ENCODE assay signal across 25 cellular contexts in genomic region chr1:30415171-30415940, GRCh38.
DNase-seq lines count a peak whose midpoint lies in the region; ATAC-seq, FAIRE-seq and TF ChIP-seq lines count a peak whose summit lies in the region.
"Had no signal": no experiment of that assay in that cellular context is flagged by ENCODE, and none has a peak within 500 bp of the region (broad histone marks: within the 10 kb centered on the region; RNA-seq: fewer than 3 reads in every experiment).

No MANE protein-coding gene starts in this region.

- TF ChIP-seq EP300 in HepG2 (IDR thresholded peaks at IDR 0.05; ENCODE audit: low read depth in 2 of 2, low read length in 2 of 2) (no peak), HepG2 (CRISPR knock-in tag; IDR thresholded peaks at IDR 0.05; ENCODE audit: borderline replicate concordance) (no peak)

- H3K4me3 ChIP-seq in HepG2 (replicated peaks in 1 of 3; ENCODE audit: insufficient read depth in 1 of 3, low read depth in 2 of 3, low read length in 3 of 3) (no peak overlapping the region), right lobe of liver (no peak overlapping the region), vagina (no peak overlapping the region), hepatocyte (no peak overlapping the region)
- H3K4me3 ChIP-seq: upper lobe of left lung had no signal

- FAIRE-seq in HepG2 (lab: Jason Lieb, UNC) = no peak
- FAIRE-seq: D721Med, frontal cortex, islet of Langerhans had no signal

- TF ChIP-seq CTCF in HepG2 (CRISPR knock-in tag; IDR thresholded peaks at IDR 0.05) (no peak), right lobe of liver (IDR thresholded peaks at IDR 0.05) (no peak), vagina (IDR thresholded peaks at IDR 0.05) (no peak), hepatocyte (IDR thresholded peaks at IDR 0.05; ENCODE audit: poor library complexity) (no peak)

- no peaks in the 10 kb centered on the region for H3K4me1 Mint-ChIP-seq in activated T-helper 2 cell treated with anti-CD3 and anti-CD28 coated beads, Interferon-gamma antibody, Interleukin-2, Interleukin-4, amounts not matched to agents 10 μg/mL and 5 μg/mL and 100 μg/mL, durations not matched to agents 14 hours and 24 hours and 36 hours (ENCODE audit: low read depth)

- H3K36me3 Mint-ChIP-seq in activated T-helper 2 cell treated with anti-CD3 and anti-CD28 coated beads, Interferon-gamma antibody, Interleukin-2, Interleukin-4, amounts not matched to agents 10 μg/mL and 5 μg/mL and 100 μg/mL, durations not matched to agents 14 hours and 24 hours and 36 hours (ENCODE audit: low read depth) = no peaks in the 10 kb centered on the region

- BruUV-seq in HepG2 (replicated peaks; lab: Mats Ljungman, UMichigan) = no TSS peak

- no peak for TF ChIP-seq RAD21 in HepG2 (CRISPR knock-in tag; IDR thresholded peaks at IDR 0.05)

- H3K27ac Mint-ChIP-seq in activated T-helper 2 cell treated with anti-CD3 and anti-CD28 coated beads, Interferon-gamma antibody, Interleukin-2, Interleukin-4, amounts not matched to agents 10 μg/mL and 5 μg/mL and 100 μg/mL, durations not matched to agents 14 hours and 24 hours and 36 hours = no peak overlapping the region

- H3K27ac ChIP-seq in HepG2 (ENCODE audit: extremely low read length, insufficient read depth, low read length) (no peak overlapping the region), right lobe of liver (no peak overlapping the region), vagina (no peak overlapping the region), hepatocyte (no peak overlapping the region)
- H3K27ac ChIP-seq: C4-2B, HL-60, upper lobe of left lung had no signal

- H3K9me2 ChIP-seq in hepatocyte (replicated peaks; ENCODE audit: insufficient read depth) = no peaks in the 10 kb centered on the region

- no peak overlapping the region for H3K4me2 ChIP-seq in HepG2 (ENCODE audit: low read depth, low read length)
- no peak overlapping the region for H3K4me2 ChIP-seq in hepatocyte

- no peaks in the 10 kb centered on the region for H3K27me3 Mint-ChIP-seq in activated T-helper 2 cell treated with anti-CD3 and anti-CD28 coated beads, Interferon-gamma antibody, Interleukin-2, Interleukin-4, amounts not matched to agents 10 μg/mL and 5 μg/mL and 100 μg/mL, durations not matched to agents 14 hours and 24 hours and 36 hours (ENCODE audit: low read depth)

- H3K9ac ChIP-seq in HepG2 (ENCODE audit: insufficient read depth, low read depth, low read length) = no peak overlapping the region

- H3K36me3 ChIP-seq in HepG2 (replicated peaks in 1 of 2; ENCODE audit: control insufficient read depth in 1 of 2, insufficient read depth in 2 of 2, low read length in 2 of 2) (no peaks in the 10 kb centered on the region), right lobe of liver (no peaks in the 10 kb centered on the region), vagina (no peaks in the 10 kb centered on the region), hepatocyte (replicated peaks; ENCODE audit: insufficient read depth, low read depth) (no peaks in the 10 kb centered on the region)
- H3K36me3 ChIP-seq: upper lobe of left lung had no signal

- ATAC-seq in HepG2 = no peak
- ATAC-seq in right lobe of liver = no peak
- ATAC-seq: esophagus mucosa, right cardiac atrium had no signal

- intact Hi-C loops in HepG2 (cut with micrococcal nuclease; ENCODE audit: unreplicated experiment) (no loop called here), right lobe of liver (cut with DNase I) (no loop called here), vagina (cut with DNase I) (no loop called here)
- intact Hi-C loops in activated T-helper 2 cell treated with anti-CD3 and anti-CD28 coated beads, Interferon-gamma antibody, Interleukin-2, Interleukin-4, amounts not matched to agents 10 μg/mL and 5 μg/mL and 100 μg/mL, durations not matched to agents 14 hours and 24 hours and 36 hours (cut with micrococcal nuclease) = no loop called here

- H4K20me1 ChIP-seq in HepG2 (ENCODE audit: insufficient read depth, low read length) (no peaks in the 10 kb centered on the region), hepatocyte (ENCODE audit: insufficient read depth, poor library complexity, severe bottlenecking) (no peaks in the 10 kb centered on the region)

- WGBS in HepG2 (ENCODE audit: low lambda C conversion rate) = 33% methylated on average over 3 of the region's 7 CpGs
- WGBS in right lobe of liver (ENCODE audit: insufficient coverage, low coverage, low lambda C conversion rate, missing lambda C conversion rate) = 100% methylated on average over 1 of the region's 7 CpGs
- WGBS in hepatocyte (ENCODE audit: low lambda C conversion rate, missing lambda C conversion rate) = 89% methylated on average over 7 of the region's 7 CpGs

- no peaks in the 10 kb centered on the region for H3K9me3 Mint-ChIP-seq in activated T-helper 2 cell treated with anti-CD3 and anti-CD28 coated beads, Interferon-gamma antibody, Interleukin-2, Interleukin-4, amounts not matched to agents 10 μg/mL and 5 μg/mL and 100 μg/mL, durations not matched to agents 14 hours and 24 hours and 36 hours

- H3K4me1 ChIP-seq in HepG2 (ENCODE audit: insufficient read depth, low read length) (no peaks in the 10 kb centered on the region), right lobe of liver (no peaks in the 10 kb centered on the region), vagina (no peaks in the 10 kb centered on the region), hepatocyte (ENCODE audit: insufficient read depth) (no peaks in the 10 kb centered on the region)
- H3K4me1 ChIP-seq: upper lobe of left lung had no signal

- H2AFZ ChIP-seq in HepG2 (ENCODE audit: low read length) (no peak overlapping the region), hepatocyte (no peak overlapping the region)

- POLR2A ChIA-PET in HepG2 (lab: Yijun Ruan, JAX) = no interaction called here

- H3K79me2 ChIP-seq in HepG2 (ENCODE audit: insufficient read depth, low read length) (no peaks in the 10 kb centered on the region), hepatocyte (no peaks in the 10 kb centered on the region)

- TF ChIP-seq POLR2A in HepG2 (IDR thresholded peaks at IDR 0.05; ENCODE audit: insufficient read depth in 1 of 2, low read depth in 2 of 2, low read length in 2 of 2) (no peak), right lobe of liver (IDR thresholded peaks at IDR 0.05) (no peak), vagina (IDR thresholded peaks at IDR 0.05) (no peak)

- H3K9me3 ChIP-seq in HepG2 (ENCODE audit: low read length) (no peaks in the 10 kb centered on the region), right lobe of liver (no peaks in the 10 kb centered on the region), vagina (no peaks in the 10 kb centered on the region), hepatocyte (ENCODE audit: low read depth) (no peaks in the 10 kb centered on the region)
- H3K9me3 ChIP-seq: upper lobe of left lung had no signal

- in situ Hi-C loops in HepG2 (cut with HindIII; ENCODE audit: extremely low pct_ligation_motif_present, low pct_unique_long_range_greater_than_20kb) = no loop called here

- no peak overlapping the region for H3K4me3 Mint-ChIP-seq in activated T-helper 2 cell treated with anti-CD3 and anti-CD28 coated beads, Interferon-gamma antibody, Interleukin-2, Interleukin-4, amounts not matched to agents 10 μg/mL and 5 μg/mL and 100 μg/mL, durations not matched to agents 14 hours and 24 hours and 36 hours (ENCODE audit: low read depth)

- CTCF ChIA-PET in HepG2 (lab: Yijun Ruan, JAX; ENCODE audit: low intra/inter-chr PET ratio, low total read pairs) = no interaction called here

- peaks cover 0 to 4% of the 10 kb centered on the region in 2 experiments; a peak in 2 of 5 replicates for H3K27me3 ChIP-seq in HepG2 (ENCODE audit: control insufficient read depth in 1 of 2, insufficient read depth in 2 of 2, low read length in 2 of 2)
- no peaks in the 10 kb centered on the region for H3K27me3 ChIP-seq in right lobe of liver
- H3K27me3 ChIP-seq in vagina = no peaks in the 10 kb centered on the region
- H3K27me3 ChIP-seq in hepatocyte = no peaks in the 10 kb centered on the region
- H3K27me3 ChIP-seq: upper lobe of left lung had no signal

- DNase-seq in HepG2 (ENCODE audit: low spot score) (no peak), right lobe of liver (no peak), mesenteric fat pad (ENCODE audit: low spot score) (peak; percentile 71), vagina (ENCODE audit: extremely low spot score in 2 of 2) (peak; percentile 72 to 81), NCI-H446 (lab: John Stamatoyannopoulos, UW) (no peak), hepatocyte (ENCODE audit: low spot score) (no peak)
- DNase-seq in activated T-helper 2 cell treated with anti-CD3 and anti-CD28 coated beads, Interferon-gamma antibody, Interleukin-2, Interleukin-4, amounts not matched to agents 10 μg/mL and 5 μg/mL and 100 μg/mL, durations not matched to agents 14 hours and 24 hours and 36 hours (ENCODE audit: low spot score) = peak; percentile 2
- no peak for DNase-seq in activated naive CD4-positive, alpha-beta T cell (lab: John Stamatoyannopoulos, UW)
- DNase-seq: cerebellar nuclear complex; effector CD8-positive, alpha-beta T cell; EL; hippocampal formation; NCI-H1092 treated with DMSO at 0.1 percent for 48 hours; NCI-H2029; NCI-H226; NCI-H82; right cardiac atrium; T-helper 9 cell; upper lobe of left lung had no signal

TF ChIP-seq in HepG2, 621 proteins besides CTCF, POLR2A, EP300 and RAD21:
- TF ChIP-seq POLR2G (IDR thresholded peaks at IDR 0.05; ENCODE audit: low read depth, low read length) (no peak), ZFX (CRISPR knock-in tag; IDR thresholded peaks at IDR 0.05; ENCODE audit: low read depth) (no peak), ZNF629 (CRISPR knock-in tag; conservative IDR thresholded peaks at IDR 0.05) (peak; percentile 42; the same call in 1 of the 2 replicates), ATF7 (IDR thresholded peaks at IDR 0.05) (peak; percentile 49), ATF7 (CRISPR knock-in tag; IDR thresholded peaks at IDR 0.05) (no peak)
TF ChIP-seq in HepG2: peak in this region for 2.

Comparison
In these comparisons a context has a peak if more than half of its experiments do, and no peak if none do; other contexts are left out.
1. DNase-seq: peak in activated T-helper 2 cell treated with anti-CD3 and anti-CD28 coated beads, Interferon-gamma antibody, Interleukin-2, Interleukin-4, amounts not matched to agents 10 μg/mL and 5 μg/mL and 100 μg/mL, durations not matched to agents 14 hours and 24 hours and 36 hours (single experiment), mesenteric fat pad (single experiment) and vagina (2 of 2); none in HepG2 (single experiment), right lobe of liver (0 of 3), NCI-H446 (0 of 2), hepatocyte (single experiment) and activated naive CD4-positive, alpha-beta T cell (0 of 4).